In genomic region chr11:115179647-115180046, GRCh38 we compare ENCODE assay signal across 23 cellular contexts.
"Had no signal": no experiment of that assay in that cellular context is flagged by ENCODE, and none has a peak within 500 bp of the region (broad histone marks: within the 10 kb centered on the region; RNA-seq: fewer than 3 reads in every experiment).

No MANE protein-coding gene starts in this region.

- H3K9me3 Mint-ChIP-seq: IgD-negative memory B cell, T-cell had no signal

- H3K9me3 ChIP-seq: SJSA1, SK-N-SH had no signal

- ATAC-seq: K562, T-cell had no signal

- H3K4me2 ChIP-seq: KMS-11, SK-N-SH had no signal

- DNase-seq: MV-4-11, NCI-H1048, NCI-H1105, NCI-H1436, NCI-H187, NCI-H2029, NCI-H2081 treated with DMSO at 0.1 percent for 48 hours, NCI-H2171, NCI-H226, NCI-H510A, NCI-H69, NCI-H774, Right ventricle myocardium superior, RPMI8226, SIG-M5, SK-N-SH, SW 1271, T-cell had no signal

- H3K4me1 Mint-ChIP-seq: IgD-negative memory B cell, T-cell had no signal

- H3K4me3 ChIP-seq: K562, SJSA1 had no signal

- H3K27me3 Mint-ChIP-seq: T-cell had no signal

- H3K36me3 ChIP-seq: SJSA1 had no signal

- H3K36me3 Mint-ChIP-seq: IgD-negative memory B cell, T-cell had no signal

- H3K27me3 ChIP-seq: SJSA1 had no signal

- H3K27ac Mint-ChIP-seq: IgD-negative memory B cell, T-cell had no signal

- H3K27ac ChIP-seq: KMS-11, SJSA1 had no signal

- H3K9ac ChIP-seq: KMS-11, SK-N-SH had no signal

- H3K4me3 Mint-ChIP-seq: IgD-negative memory B cell, T-cell had no signal

- FAIRE-seq: K562, RCC 7860 had no signal

- H3K4me1 ChIP-seq: SJSA1 had no signal
